Comparison of ENCODE assay signal across 1 cellular context in the genomic region with DNA sequence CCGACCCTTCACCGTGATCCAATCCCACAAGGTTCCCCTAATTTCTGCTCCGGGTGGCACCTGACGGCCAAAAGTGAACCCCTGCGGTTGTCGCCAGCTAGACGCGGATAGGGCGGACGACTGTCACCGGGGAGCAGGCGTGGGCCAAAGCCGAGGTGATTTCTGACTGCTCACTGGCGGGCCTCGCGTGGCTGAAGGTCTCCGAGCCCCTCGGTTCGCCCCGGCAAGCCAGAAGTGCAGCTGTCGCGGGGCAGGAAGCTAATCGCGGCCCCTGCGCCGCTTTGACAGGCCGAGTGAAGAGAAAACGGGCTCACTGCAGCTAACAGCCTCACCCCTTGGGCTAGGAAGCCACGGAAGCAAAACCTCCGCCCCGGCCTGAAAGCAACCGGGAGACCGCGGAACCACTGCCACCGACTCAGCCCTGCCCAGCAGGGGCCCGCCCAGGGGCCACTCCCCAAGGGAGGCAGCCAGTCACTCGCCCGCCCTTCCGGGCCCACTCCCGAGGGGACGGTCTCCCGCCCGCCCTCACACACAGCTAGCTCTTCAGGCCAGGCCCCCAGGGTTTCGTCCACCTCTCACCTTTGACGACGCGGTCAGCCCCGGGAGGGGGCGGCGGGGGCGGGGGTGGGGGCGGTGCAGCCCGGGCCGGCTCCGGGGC.
TF ChIP-seq lines count a peak whose summit lies in the region.

No MANE protein-coding gene starts in this region.

TF ChIP-seq in HCT116, 20 proteins besides CTCF, POLR2A, EP300 and RAD21 (continued from another document):
- TF ChIP-seq, protein P1, sequence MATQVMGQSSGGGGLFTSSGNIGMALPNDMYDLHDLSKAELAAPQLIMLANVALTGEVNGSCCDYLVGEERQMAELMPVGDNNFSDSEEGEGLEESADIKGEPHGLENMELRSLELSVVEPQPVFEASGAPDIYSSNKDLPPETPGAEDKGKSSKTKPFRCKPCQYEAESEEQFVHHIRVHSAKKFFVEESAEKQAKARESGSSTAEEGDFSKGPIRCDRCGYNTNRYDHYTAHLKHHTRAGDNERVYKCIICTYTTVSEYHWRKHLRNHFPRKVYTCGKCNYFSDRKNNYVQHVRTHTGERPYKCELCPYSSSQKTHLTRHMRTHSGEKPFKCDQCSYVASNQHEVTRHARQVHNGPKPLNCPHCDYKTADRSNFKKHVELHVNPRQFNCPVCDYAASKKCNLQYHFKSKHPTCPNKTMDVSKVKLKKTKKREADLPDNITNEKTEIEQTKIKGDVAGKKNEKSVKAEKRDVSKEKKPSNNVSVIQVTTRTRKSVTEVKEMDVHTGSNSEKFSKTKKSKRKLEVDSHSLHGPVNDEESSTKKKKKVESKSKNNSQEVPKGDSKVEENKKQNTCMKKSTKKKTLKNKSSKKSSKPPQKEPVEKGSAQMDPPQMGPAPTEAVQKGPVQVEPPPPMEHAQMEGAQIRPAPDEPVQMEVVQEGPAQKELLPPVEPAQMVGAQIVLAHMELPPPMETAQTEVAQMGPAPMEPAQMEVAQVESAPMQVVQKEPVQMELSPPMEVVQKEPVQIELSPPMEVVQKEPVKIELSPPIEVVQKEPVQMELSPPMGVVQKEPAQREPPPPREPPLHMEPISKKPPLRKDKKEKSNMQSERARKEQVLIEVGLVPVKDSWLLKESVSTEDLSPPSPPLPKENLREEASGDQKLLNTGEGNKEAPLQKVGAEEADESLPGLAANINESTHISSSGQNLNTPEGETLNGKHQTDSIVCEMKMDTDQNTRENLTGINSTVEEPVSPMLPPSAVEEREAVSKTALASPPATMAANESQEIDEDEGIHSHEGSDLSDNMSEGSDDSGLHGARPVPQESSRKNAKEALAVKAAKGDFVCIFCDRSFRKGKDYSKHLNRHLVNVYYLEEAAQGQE (IDR thresholded peaks at IDR 0.05; ENCODE audit: low read depth), result no peak
- TF ChIP-seq ZFX (IDR thresholded peaks at IDR 0.05) (peak; percentile 73), YY1 (IDR thresholded peaks at IDR 0.05; ENCODE audit: extremely low read depth, insufficient replicate concordance, low read depth, low read length) (peak; percentile 10), POLR2AphosphoS5 (IDR thresholded peaks at IDR 0.05; ENCODE audit: low read depth, low read length) (peak; percentile 84)
